Comparison of ENCODE assay signal across 1 cellular context in genomic region chr14:55099741-55100140, GRCh38.
TF ChIP-seq lines count a peak whose summit lies in the region.

No MANE protein-coding gene starts in this region.

TF ChIP-seq in GM23338, 12 proteins besides CTCF, POLR2A, EP300 and RAD21:
- TF ChIP-seq ZNF462 (CRISPR knock-in tag; IDR thresholded peaks at IDR 0.05): no peak
- TF ChIP-seq CREB1 (CRISPR knock-in tag; IDR thresholded peaks at IDR 0.05; ENCODE audit: low read depth): no peak
- TF ChIP-seq NANOG (IDR thresholded peaks at IDR 0.05; ENCODE audit: borderline replicate concordance): no peak
- TF ChIP-seq EZH2phosphoT487 (IDR thresholded peaks at IDR 0.05; ENCODE audit: unreplicated experiment): no peak
- no peak for TF ChIP-seq POLR2AphosphoS5 (IDR thresholded peaks at IDR 0.05; ENCODE audit: low read depth)
- no peak for TF ChIP-seq ZNF331 (CRISPR knock-in tag; IDR thresholded peaks at IDR 0.05; ENCODE audit: low read depth)
